ENCODE assay signal across 11 cellular contexts in the genomic region with DNA sequence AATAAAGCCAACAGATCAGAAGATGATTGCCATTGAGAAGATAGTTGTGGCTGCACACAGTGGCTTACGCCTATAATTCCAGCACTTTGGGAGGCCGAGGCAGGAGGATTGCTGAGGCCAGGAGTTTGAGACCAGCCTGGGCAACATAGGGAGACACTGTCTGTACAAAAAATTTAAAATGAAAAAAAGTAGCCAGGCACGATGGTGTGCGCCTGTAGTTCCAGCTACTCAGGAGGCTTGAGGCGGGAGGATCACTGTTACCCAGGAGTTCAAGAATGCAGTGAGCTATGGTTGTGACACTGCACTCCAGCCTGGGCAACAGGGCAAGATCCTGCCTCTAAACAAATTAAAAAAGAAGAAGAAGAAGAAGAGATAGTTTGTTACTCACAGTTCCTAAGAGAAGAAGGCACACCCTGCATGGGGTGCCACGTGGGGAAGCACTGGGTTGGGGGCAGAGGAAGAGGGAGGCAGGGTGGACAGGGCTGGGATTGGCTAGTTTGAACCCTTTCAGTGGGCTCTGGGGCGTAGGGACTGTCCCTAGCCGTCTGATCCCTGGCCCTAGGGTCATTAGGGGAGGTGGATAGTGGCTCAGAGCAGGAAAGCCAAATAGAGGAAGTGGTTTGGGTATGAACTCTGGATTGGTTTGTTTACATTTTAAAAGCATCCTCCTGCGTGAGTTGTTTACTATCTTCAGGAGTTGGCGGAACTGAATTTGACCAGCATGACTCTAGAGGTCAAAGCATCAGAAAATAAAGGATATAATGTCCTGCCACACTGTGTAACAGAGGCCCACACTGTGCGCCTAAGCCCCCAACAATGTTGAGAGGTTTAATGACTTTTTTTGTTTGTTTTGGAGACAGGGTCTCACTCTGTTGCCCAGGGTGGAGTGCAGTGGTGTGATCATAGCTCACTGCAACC.
DNase-seq lines count a peak whose midpoint lies in the region; ATAC-seq, FAIRE-seq and TF ChIP-seq lines count a peak whose summit lies in the region.
"Had no signal": no experiment of that assay in that cellular context is flagged by ENCODE, and none has a peak within 500 bp of the region (broad histone marks: within the 10 kb centered on the region; RNA-seq: fewer than 3 reads in every experiment).

No MANE protein-coding gene starts in this region.

- H3K4me2 ChIP-seq in GM12878 (ENCODE audit: control insufficient read depth, insufficient read depth) = no peak overlapping the region

- H3K79me2 ChIP-seq in GM12878 (ENCODE audit: control insufficient read depth, insufficient read depth, low read length) = no peaks in the 10 kb centered on the region

- H3K27me3 ChIP-seq in GM12878 (replicated peaks in 1 of 2; ENCODE audit: control insufficient read depth in 2 of 2, insufficient read depth in 2 of 2, low read length in 1 of 2) = no peaks in the 10 kb centered on the region

- CTCF ChIA-PET in activated CD4-positive, alpha-beta memory T cell treated with anti-CD3 and anti-CD28 coated beads, Interleukin-2, amount 10 ng/mL, durations not matched to agents 7 days and 5 days (lab: Charles Lee) = interaction anchor here (1.4 kb wide), 1 partner anchor 21 kb away, joined by 5 read pairs; no protein-coding TSS in a partner anchor
- CTCF ChIA-PET in activated CD4-positive, alpha-beta memory T cell treated with anti-CD3 and anti-CD28 coated beads for 36 hours (lab: Charles Lee) = interaction anchor here (0.6 kb wide), 1 partner anchor 43 kb away, joined by 3 read pairs; no protein-coding TSS in a partner anchor
- CTCF ChIA-PET in GM12878 (lab: Yijun Ruan, JAX) = interaction anchor here (0.8 kb wide), 1 partner anchor 20 kb away, joined by 3 read pairs; no protein-coding TSS in a partner anchor

- TF ChIP-seq CTCF in GM12878 (IDR thresholded peaks at IDR 0.05 in 2 of 3, conservative IDR thresholded peaks at IDR 0.05 in 1 of 3; ENCODE audit: control insufficient read depth in 2 of 3, extremely low read depth in 1 of 3, insufficient read depth in 1 of 3, low read depth in 3 of 3, low read length in 3 of 3) = no peak

- H3K4me3 Mint-ChIP-seq in activated CD4-positive, alpha-beta memory T cell treated with anti-CD3 and anti-CD28 coated beads, Interleukin-2, amount 10 ng/mL, durations not matched to agents 7 days and 5 days = no peak overlapping the region
- H3K4me3 Mint-ChIP-seq in activated CD4-positive, alpha-beta memory T cell treated with anti-CD3 and anti-CD28 coated beads for 36 hours = no peak overlapping the region

- peaks cover 5% of the 10 kb centered on the region for H3K27me3 Mint-ChIP-seq in activated CD4-positive, alpha-beta memory T cell treated with anti-CD3 and anti-CD28 coated beads, Interleukin-2, amount 10 ng/mL, durations not matched to agents 7 days and 5 days
- peaks cover 4% of the 10 kb centered on the region for H3K27me3 Mint-ChIP-seq in activated CD4-positive, alpha-beta memory T cell treated with anti-CD3 and anti-CD28 coated beads for 36 hours

- 54% methylated on average over 11 of the region's 11 CpGs for WGBS in GM12878 (ENCODE audit: insufficient coverage, insufficient replicate concordance, low lambda C conversion rate, missing lambda C conversion rate)

- FAIRE-seq in GM12878 (lab: Jason Lieb, UNC) = no peak

- ATAC-seq in GM12878 (peak; percentile 72), sciatic nerve (peak; percentile 50), GM18909 (IDR thresholded peaks at IDR 0.05; ENCODE audit: poor library complexity, unreplicated experiment) (no peak)

- H3K36me3 Mint-ChIP-seq in activated CD4-positive, alpha-beta memory T cell treated with anti-CD3 and anti-CD28 coated beads, Interleukin-2, amount 10 ng/mL, durations not matched to agents 7 days and 5 days (ENCODE audit: low read depth) = no peaks in the 10 kb centered on the region
- H3K36me3 Mint-ChIP-seq in activated CD4-positive, alpha-beta memory T cell treated with anti-CD3 and anti-CD28 coated beads for 36 hours = no peaks in the 10 kb centered on the region

- RAD21 ChIA-PET in GM12878 (lab: Charles Lee; ENCODE audit: unreplicated experiment) = no interaction called here

- H3K9me3 ChIP-seq in GM12878 (replicated peaks; ENCODE audit: control insufficient read depth, insufficient read depth, low read length) = no peaks in the 10 kb centered on the region; the same call in 2 of the 3 replicates

- peak overlapping the region; percentile 45 for H3K27ac Mint-ChIP-seq in activated CD4-positive, alpha-beta memory T cell treated with anti-CD3 and anti-CD28 coated beads, Interleukin-2, amount 10 ng/mL, durations not matched to agents 7 days and 5 days
- no peak overlapping the region for H3K27ac Mint-ChIP-seq in activated CD4-positive, alpha-beta memory T cell treated with anti-CD3 and anti-CD28 coated beads for 36 hours

- intact Hi-C loops in activated CD4-positive, alpha-beta memory T cell treated with anti-CD3 and anti-CD28 coated beads for 36 hours (cut with micrococcal nuclease) = loop anchor here (2.0 kb wide), 1 partner anchor 13 kb away; no protein-coding TSS in a partner anchor
- intact Hi-C loops in GM12878 (cut with micrococcal nuclease; ENCODE audit: unreplicated experiment) = no loop called here
- intact Hi-C loops in sciatic nerve (cut with DNase I) = no loop called here

- no peak overlapping the region for H3K9ac ChIP-seq in GM12878 (ENCODE audit: control insufficient read depth, insufficient read depth, low read length)

- no peaks in the 10 kb centered on the region for H4K20me1 ChIP-seq in GM12878 (ENCODE audit: control insufficient read depth, insufficient read depth)

- peaks cover 11% of the 10 kb centered on the region for H3K4me1 Mint-ChIP-seq in activated CD4-positive, alpha-beta memory T cell treated with anti-CD3 and anti-CD28 coated beads, Interleukin-2, amount 10 ng/mL, durations not matched to agents 7 days and 5 days
- peaks cover 23% of the 10 kb centered on the region for H3K4me1 Mint-ChIP-seq in activated CD4-positive, alpha-beta memory T cell treated with anti-CD3 and anti-CD28 coated beads for 36 hours (ENCODE audit: low read depth)

- H2AFZ ChIP-seq in GM12878 (ENCODE audit: control insufficient read depth, low read depth, low read length) = no peak overlapping the region

- H3K36me3 ChIP-seq in GM12878 (ENCODE audit: control insufficient read depth in 2 of 2, insufficient read depth in 2 of 2, low read length in 1 of 2) = no peaks in the 10 kb centered on the region

- POLR2A ChIA-PET in activated CD4-positive, alpha-beta memory T cell treated with anti-CD3 and anti-CD28 coated beads, Interleukin-2, amount 10 ng/mL, durations not matched to agents 7 days and 5 days (lab: Charles Lee) = no interaction called here
- POLR2A ChIA-PET in activated CD4-positive, alpha-beta memory T cell treated with anti-CD3 and anti-CD28 coated beads for 36 hours (lab: Charles Lee) = no interaction called here
- POLR2A ChIA-PET in GM12878 (lab: Charles Lee) = no interaction called here

- DNase-seq in activated CD4-positive, alpha-beta memory T cell treated with anti-CD3 and anti-CD28 coated beads, Interleukin-2, amount 10 ng/mL, durations not matched to agents 7 days and 5 days = peak; percentile 21
- DNase-seq in activated CD4-positive, alpha-beta memory T cell treated with anti-CD3 and anti-CD28 coated beads for 36 hours = no peak
- peak; percentile 72 for DNase-seq in M059J (ENCODE audit: low read depth)
- no peak for DNase-seq in GM12878 (ENCODE audit: low read depth, low spot score)
- no peak for DNase-seq in sciatic nerve (ENCODE audit: low spot score)
- no peak for DNase-seq in activated CD4-positive, alpha-beta T cell treated with anti-CD3 and anti-CD28 coated beads for 4 hours
- no peak for DNase-seq in NCI-H187 (lab: John Stamatoyannopoulos, UW)
- DNase-seq: activated gamma-delta T cell, NCI-H2171 had no signal

- no peak overlapping the region for H3K4me3 ChIP-seq in GM12878

- no TSS peak for BruUV-seq in GM12878 (replicated peaks; lab: Mats Ljungman, UMichigan)

- TF ChIP-seq RAD21 in GM12878 (IDR thresholded peaks at IDR 0.05; ENCODE audit: insufficient read depth, low read depth, low read length) = no peak

- no peak overlapping the region for H3K27ac ChIP-seq in GM12878 (ENCODE audit: control insufficient read depth, insufficient read depth)
- H3K27ac ChIP-seq: HL-60 had no signal

- SMC1A ChIA-PET in GM12878 (lab: Charles Lee; ENCODE audit: uncharacterized antibody, unreplicated experiment) = interaction anchor here (1.0 kb wide), 1 partner anchor 10 kb away, joined by 4 read pairs; no protein-coding TSS in a partner anchor

- H3K4me1 ChIP-seq in GM12878 (ENCODE audit: control insufficient read depth, insufficient read depth, low read length) = peaks cover 10% of the 10 kb centered on the region

- TF ChIP-seq POLR2A in GM12878 (IDR thresholded peaks at IDR 0.05; ENCODE audit: low read depth, low read length) = no peak

- H3K9me3 Mint-ChIP-seq in activated CD4-positive, alpha-beta memory T cell treated with anti-CD3 and anti-CD28 coated beads, Interleukin-2, amount 10 ng/mL, durations not matched to agents 7 days and 5 days = peaks cover 4% of the 10 kb centered on the region
- H3K9me3 Mint-ChIP-seq in activated CD4-positive, alpha-beta memory T cell treated with anti-CD3 and anti-CD28 coated beads for 36 hours = no peaks in the 10 kb centered on the region

- in situ Hi-C loops in GM12878 (cut with MboI) = no loop called here

- no peak for TF ChIP-seq EP300 in GM12878 (IDR thresholded peaks at IDR 0.05; ENCODE audit: borderline replicate concordance in 1 of 2, control insufficient read depth in 1 of 2, low read depth in 2 of 2, low read length in 2 of 2)

TF ChIP-seq in GM12878, 131 proteins besides CTCF, POLR2A, EP300 and RAD21 (continues in another document):
- TF ChIP-seq TBL1XR1 (IDR thresholded peaks at IDR 0.05; ENCODE audit: low read depth, low read length) (no peak), MTA2 (IDR thresholded peaks at IDR 0.05; ENCODE audit: low read depth) (0 out of 2 replicates have a peak, but pooled peaks have one; percentile 22), RUNX3 (IDR thresholded peaks at IDR 0.05; ENCODE audit: low read length) (peak; percentile 46)

Comparison
In these comparisons a context has a peak if more than half of its experiments do, and no peak if none do; other contexts are left out.
1. DNase-seq: peak in activated CD4-positive, alpha-beta memory T cell treated with anti-CD3 and anti-CD28 coated beads, Interleukin-2, amount 10 ng/mL, durations not matched to agents 7 days and 5 days (single experiment) and M059J (single experiment); none in activated CD4-positive, alpha-beta memory T cell treated with anti-CD3 and anti-CD28 coated beads for 36 hours (single experiment), GM12878 (single experiment), sciatic nerve (single experiment), activated CD4-positive, alpha-beta T cell treated with anti-CD3 and anti-CD28 coated beads for 4 hours (0 of 2) and NCI-H187 (0 of 2).